ENCODE assay signal across 18 cellular contexts in genomic region chr1:100152271-100152670, GRCh38. TPM values are rescaled to one million over a fixed set of nuclear protein-coding genes. Genes with fewer than 3 reads are reported as not detected.
DNase-seq lines count a peak whose midpoint lies in the region; ATAC-seq and TF ChIP-seq lines count a peak whose summit lies in the region.
"Had no signal": no experiment of that assay in that cellular context is flagged by ENCODE, and none has a peak within 500 bp of the region (broad histone marks: within the 10 kb centered on the region; RNA-seq: fewer than 3 reads in every experiment).

No MANE protein-coding gene starts in this region.

- H3K9me3 ChIP-seq in heart left ventricle = no peaks in the 10 kb centered on the region
- H3K9me3 ChIP-seq: thyroid gland had no signal

- no peaks in the 10 kb centered on the region for H3K27me3 Mint-ChIP-seq in memory B cell

- intact Hi-C loops in heart left ventricle (cut with DNase I) = loop anchor here in 2 of 10 donors (10.0 kb wide), 3 partner anchors 123 to 277 kb away; no protein-coding TSS in a partner anchor

- H3K4me1 Mint-ChIP-seq in memory B cell = peaks cover 8% of the 10 kb centered on the region

- H3K27me3 ChIP-seq in heart left ventricle = no peaks in the 10 kb centered on the region
- H3K27me3 ChIP-seq: thyroid gland had no signal

- WGBS in heart left ventricle, 4 donors = 78 to 88% (median 82%) methylated on average over 4 of the region's 4 CpGs

- no peak overlapping the region for H3K4me3 Mint-ChIP-seq in memory B cell
- H3K4me3 Mint-ChIP-seq: T-helper 1 cell treated with Interleukin-12 subunit alpha and Interleukin-12 subunit beta and Interleukin-4 antibody, amounts not matched to agents 30 μg/mL and 1 μg/mL, for 36 hours had no signal

- H3K27ac ChIP-seq in heart left ventricle = no peak overlapping the region
- H3K27ac ChIP-seq: 22Rv1, GM23248, parathyroid adenoma, thyroid gland had no signal

- no peaks in the 10 kb centered on the region for H3K4me1 ChIP-seq in heart left ventricle
- H3K4me1 ChIP-seq: parathyroid adenoma, thyroid gland had no signal

- DNase-seq in SIG-M5 treated with dmso at 0.1 percent for 504 hours (lab: John Stamatoyannopoulos, UW; ENCODE audit: unreplicated experiment) (peak; percentile 46), SIG-M5 (lab: John Stamatoyannopoulos, UW) (no peak), memory B cell (ENCODE audit: low spot score in 2 of 2) (no peak), heart left ventricle (no peak)
- DNase-seq: DND-41; GM23248; left ventricle myocardium superior; NCI-H446; stimulated activated CD4-positive, alpha-beta T cell treated with anti-CD3 and anti-CD28 coated beads, Interleukin-4, amount 100 ng/mL, for 4 hours; thyroid gland had no signal

- ATAC-seq in GM21528 (IDR thresholded peaks at IDR 0.05; ENCODE audit: low FRiP score, unreplicated experiment) (peak; percentile 84), HG03460 (IDR thresholded peaks at IDR 0.05; ENCODE audit: unreplicated experiment) (peak; percentile 88), memory B cell (ENCODE audit: low read depth) (peak; percentile 91), heart left ventricle (no peak), HG02840 (IDR thresholded peaks at IDR 0.05; ENCODE audit: low FRiP score, unreplicated experiment) (no peak), SK-N-SH treated with all-trans-retinoic acid at 6 μM for 48 hours (no peak)
- ATAC-seq: HepG2, left ventricle myocardium superior had no signal

- no peaks in the 10 kb centered on the region for H3K9me3 Mint-ChIP-seq in memory B cell
- H3K9me3 Mint-ChIP-seq: T-helper 1 cell treated with Interleukin-12 subunit alpha and Interleukin-12 subunit beta and Interleukin-4 antibody, amounts not matched to agents 30 μg/mL and 1 μg/mL, for 36 hours had no signal

- H3K36me3 ChIP-seq in heart left ventricle = peaks cover 0 to 100% (median 47%) of the 10 kb centered on the region in 9 donors

- peak overlapping the region; percentile 62 for H3K27ac Mint-ChIP-seq in memory B cell
- H3K27ac Mint-ChIP-seq: T-helper 1 cell treated with Interleukin-12 subunit alpha and Interleukin-12 subunit beta and Interleukin-4 antibody, amounts not matched to agents 30 μg/mL and 1 μg/mL, for 36 hours had no signal

- no peak for TF ChIP-seq POLR2A in heart left ventricle (IDR thresholded peaks at IDR 0.05)

- H3K36me3 Mint-ChIP-seq in memory B cell = peaks cover 8% of the 10 kb centered on the region

- TF ChIP-seq CTCF in heart left ventricle (IDR thresholded peaks at IDR 0.05) = no peak

- H3K4me3 ChIP-seq in heart left ventricle = no peak overlapping the region
- H3K4me3 ChIP-seq: GM23248, thyroid gland had no signal

TF ChIP-seq in SK-N-SH treated with all-trans-retinoic acid at 6 μM for 48 hours, 23 proteins besides CTCF, POLR2A, EP300 and RAD21 (continues in another document):
- TF ChIP-seq SNAI2 (CRISPR knock-in tag; IDR thresholded peaks at IDR 0.05) (no peak), ZFP3 (CRISPR knock-in tag; IDR thresholded peaks at IDR 0.05) (no peak), ESRRG (CRISPR knock-in tag; IDR thresholded peaks at IDR 0.05) (no peak), PATZ1 (CRISPR knock-in tag; IDR thresholded peaks at IDR 0.05; ENCODE audit: borderline replicate concordance) (no peak), ZNF70 (CRISPR knock-in tag; IDR thresholded peaks at IDR 0.05) (no peak), POU6F1 (CRISPR knock-in tag; IDR thresholded peaks at IDR 0.05; ENCODE audit: borderline replicate concordance, low read depth) (no peak), ZFP30 (CRISPR knock-in tag; IDR thresholded peaks at IDR 0.05) (no peak), GLIS3 (CRISPR knock-in tag; IDR thresholded peaks at IDR 0.05) (no peak), PPARA (CRISPR knock-in tag; IDR thresholded peaks at IDR 0.05; ENCODE audit: borderline replicate concordance) (no peak), ARNTL (CRISPR knock-in tag; IDR thresholded peaks at IDR 0.05; ENCODE audit: borderline replicate concordance, low read depth) (no peak), ZNF8 (CRISPR knock-in tag; IDR thresholded peaks at IDR 0.05) (no peak), TOX (CRISPR knock-in tag; IDR thresholded peaks at IDR 0.05; ENCODE audit: borderline replicate concordance) (no peak), ZNF565 (CRISPR knock-in tag; conservative IDR thresholded peaks at IDR 0.05; ENCODE audit: low read depth) (no peak), TSHZ2 (CRISPR knock-in tag; IDR thresholded peaks at IDR 0.05) (no peak), TCF4 (CRISPR knock-in tag; IDR thresholded peaks at IDR 0.05; ENCODE audit: borderline replicate concordance) (no peak), CREB5 (CRISPR knock-in tag; IDR thresholded peaks at IDR 0.05; ENCODE audit: low read depth) (no peak)

RNA-seq across cellular contexts. Expression of gene TRMT13, which starts 19.3 kb away (rescaled TPM):
- 1 to 10 TPM; 2.0 to 8.1 (median 5.9) TPM for total RNA-seq in heart left ventricle
- polyA plus RNA-seq in heart left ventricle = 1 to 10 TPM; 6.2 to 8.1 TPM

RNA-seq across cellular contexts. Expression of gene SASS6, which starts 19.5 kb away (rescaled TPM):
- 1 to 10 TPM; 1.5 to 2.2 (median 1.8) TPM for total RNA-seq in heart left ventricle
- polyA plus RNA-seq in heart left ventricle = 1 to 10 TPM; 1.1 to 1.6 TPM

RNA-seq across cellular contexts. Expression of gene LRRC39, which starts 25.8 kb away (rescaled TPM):
- total RNA-seq in heart left ventricle = 100 to 1,000 TPM in 5 of 9 donors, 10 to 100 TPM in 4; 53.4 to 203 (median 123) TPM
- 100 to 1,000 TPM in 1 of 2 donors, 10 to 100 TPM in 1; 16.1 to 181 TPM for polyA plus RNA-seq in heart left ventricle
- total RNA-seq: GM23248 had no signal

Comparison
In these comparisons a context has a peak if more than half of its experiments do, and no peak if none do; other contexts are left out.
1. ATAC-seq: peak in GM21528 (single experiment), HG03460 (single experiment) and memory B cell (single experiment); none in heart left ventricle (0 of 4), HG02840 (single experiment) and SK-N-SH treated with all-trans-retinoic acid at 6 μM for 48 hours (single experiment).